8 cellular contexts compared by ENCODE assay signal in genomic region chr2:189762551-189763298, GRCh38. TPM values are rescaled to one million over a fixed set of nuclear protein-coding genes. Genes with fewer than 3 reads are reported as not detected.
DNase-seq lines count a peak whose midpoint lies in the region; ATAC-seq and TF ChIP-seq lines count a peak whose summit lies in the region.

TSS of gene OSGEPL1 (minus strand) at chr2:189762792. CDS start at chr2:189761640, 1,152 bp downstream.

- no peaks in the 10 kb centered on the region for H3K9me3 ChIP-seq in adrenal gland (replicated peaks in 1 of 3)
- H3K9me3 ChIP-seq in heart right ventricle: no peaks in the 10 kb centered on the region
- no peaks in the 10 kb centered on the region for H3K9me3 ChIP-seq in upper lobe of right lung

- peak within 1 kb of the TSS; percentile 61 for H3K4me3 ChIP-seq in GM12875 (ENCODE audit: low read depth, low read length)
- H3K4me3 ChIP-seq in adrenal gland: peak within 1 kb of the TSS; percentile 33 to 77 (median 60)
- peak within 1 kb of the TSS; percentile 67 to 83 (median 78) for H3K4me3 ChIP-seq in heart right ventricle
- peak within 1 kb of the TSS; percentile 91 for H3K4me3 ChIP-seq in upper lobe of right lung

- intact Hi-C loops in adrenal gland (cut with DNase I) (no loop called here), heart right ventricle (cut with DNase I) (loop anchor here in 3 of 10 donors (1.0 to 5.0 kb wide), 3 partner anchors 22 to 100 kb away; partner anchors contain the start of genes ORMDL1 (in 3 of the 3), PMS1 (in 3 of the 3) and ASNSD1 (in 2 of the 3)), posterior cingulate gyrus (cut with DNase I) (loop anchor here (5.0 kb wide), 1 partner anchor 100 kb away; the partner anchor contains the start of gene ASNSD1), upper lobe of right lung (cut with DNase I) (no loop called here)

- TF ChIP-seq CTCF in GM12875 (IDR thresholded peaks at IDR 0.05; ENCODE audit: borderline replicate concordance, insufficient read depth, low read depth, low read length) (peak; percentile 41; the same call in 1 of the 2 replicates), adrenal gland (IDR thresholded peaks at IDR 0.05) (peak; percentile 9 to 57 (median 40)), heart right ventricle (IDR thresholded peaks at IDR 0.05) (peak in 8 of 9 donors; percentile 11 to 72 (median 52)), upper lobe of right lung (IDR thresholded peaks at IDR 0.05) (peak; percentile 47)

- DNase-seq in NCI-H1417 treated with DMSO at 0.1 percent for 48 hours (lab: John Stamatoyannopoulos, UW) (peak; percentile 74), SW480 (ENCODE audit: low spot score) (peak; percentile 98), adrenal gland (peak; percentile 88 to 97 (median 95)), heart right ventricle (peak; percentile 90 to 94), posterior cingulate gyrus (peak; percentile 91 to 99 (median 96)), upper lobe of right lung (peak; percentile 96)

- ATAC-seq in HG02798 (IDR thresholded peaks at IDR 0.05; ENCODE audit: poor library complexity, unreplicated experiment): peak; percentile 97
- peak; percentile 95 to 99 (median 98) for ATAC-seq in heart right ventricle
- ATAC-seq in upper lobe of right lung: peak; percentile 98

- H3K27ac ChIP-seq in adrenal gland (peak within 1 kb of the TSS; percentile 68 to 95 (median 85)), heart right ventricle (peak within 1 kb of the TSS; percentile 30 to 92 (median 87)), upper lobe of right lung (peak within 1 kb of the TSS; percentile 91)

- WGBS in adrenal gland, 4 donors: 0 to 1% (median 0%) methylated on average over 29 to 33 of the region's 33 CpGs
- 0 to 1% methylated on average over 33 of the region's 33 CpGs for WGBS in heart right ventricle, 2 donors

- TF ChIP-seq POLR2A in adrenal gland (IDR thresholded peaks at IDR 0.05): peak; percentile 10 to 64

- H3K36me3 ChIP-seq in adrenal gland (replicated peaks in 1 of 2) (no peaks in the 10 kb centered on the region), heart right ventricle (peaks cover 0 to 22% (median 5%) of the 10 kb centered on the region in 9 donors), upper lobe of right lung (peaks cover 8% of the 10 kb centered on the region)

- H3K4me1 ChIP-seq in adrenal gland (replicated peaks in 1 of 2) (peaks cover 7 to 21% of the 10 kb centered on the region in 2 donors), heart right ventricle (peaks cover 0 to 25% (median 16%) of the 10 kb centered on the region in 9 donors), upper lobe of right lung (peaks cover 5% of the 10 kb centered on the region)

- no peaks in the 10 kb centered on the region for H3K27me3 ChIP-seq in adrenal gland
- H3K27me3 ChIP-seq in heart right ventricle: no peaks in the 10 kb centered on the region
- no peaks in the 10 kb centered on the region for H3K27me3 ChIP-seq in upper lobe of right lung

RNA-seq across cellular contexts. Expression of gene OSGEPL1, which starts in this region (rescaled TPM):
- total RNA-seq in adrenal gland (10 to 100 TPM in 7 of 8 donors, 1 to 10 TPM in 1; 6.9 to 18.9 (median 14.0) TPM), heart right ventricle (10 to 100 TPM in 5 of 10 donors, 1 to 10 TPM in 5; 5.8 to 14.1 (median 9.9) TPM), upper lobe of right lung (6.7 TPM)
- polyA plus RNA-seq in adrenal gland (10 to 100 TPM in 1 of 3 donors, 1 to 10 TPM in 2; 6.3 to 13.6 (median 7.2) TPM), heart right ventricle (1 to 10 TPM; 3.9 to 5.0 TPM)

Comparison
In these comparisons a context has a peak if more than half of its experiments do, and no peak if none do; other contexts are left out.
1. Peak in every context shown above with its lines: DNase-seq, ATAC-seq, H3K4me3 ChIP-seq and H3K27ac ChIP-seq.